In the genomic region with DNA sequence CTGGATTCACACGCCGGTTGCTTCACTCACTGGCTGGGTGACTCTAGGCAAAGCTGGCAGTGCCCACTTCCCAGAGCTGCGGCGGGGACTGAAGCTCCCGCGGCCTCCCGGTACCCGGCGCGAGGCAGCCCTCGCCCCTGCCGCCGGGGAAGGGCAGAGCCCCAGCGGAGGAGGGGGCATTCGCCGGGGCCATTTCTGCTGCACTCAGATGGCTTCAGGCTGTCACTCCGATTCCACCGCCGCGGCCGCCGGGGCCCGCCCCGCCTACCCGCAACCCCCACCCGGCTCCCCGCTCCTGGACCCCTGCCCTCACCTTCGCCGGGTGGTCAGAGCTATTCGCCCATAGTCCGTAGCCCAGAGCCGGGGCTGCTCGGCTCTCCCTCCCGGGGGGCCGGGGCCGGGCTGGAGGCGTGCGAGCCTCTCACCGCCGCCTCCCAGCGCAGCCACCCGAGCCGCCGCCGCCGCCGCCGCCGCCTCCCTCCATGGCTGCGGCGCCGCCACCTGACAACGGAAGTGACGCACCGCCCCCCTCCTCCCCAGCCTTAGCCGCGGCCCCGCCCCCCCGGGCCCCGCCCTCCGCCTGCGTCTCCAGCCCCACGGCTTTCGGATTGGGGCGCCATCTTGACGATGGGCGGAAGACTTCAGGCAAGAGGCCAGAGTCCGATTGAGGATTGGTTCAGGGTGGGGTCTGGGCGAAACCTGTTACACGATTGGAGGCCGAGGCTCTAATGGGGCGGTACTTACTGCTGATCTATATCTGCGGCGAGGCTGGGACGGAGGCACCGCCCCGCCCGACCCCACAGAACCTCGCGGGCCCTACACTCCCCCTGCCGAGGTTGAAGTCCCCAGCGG, we compare ENCODE assay signal across 1 cellular context.
A peak's percentile ranks its signal among the peaks of the same experiment; 100 is the strongest.
TF ChIP-seq lines count a peak whose summit lies in the region.

A gene with protein sequence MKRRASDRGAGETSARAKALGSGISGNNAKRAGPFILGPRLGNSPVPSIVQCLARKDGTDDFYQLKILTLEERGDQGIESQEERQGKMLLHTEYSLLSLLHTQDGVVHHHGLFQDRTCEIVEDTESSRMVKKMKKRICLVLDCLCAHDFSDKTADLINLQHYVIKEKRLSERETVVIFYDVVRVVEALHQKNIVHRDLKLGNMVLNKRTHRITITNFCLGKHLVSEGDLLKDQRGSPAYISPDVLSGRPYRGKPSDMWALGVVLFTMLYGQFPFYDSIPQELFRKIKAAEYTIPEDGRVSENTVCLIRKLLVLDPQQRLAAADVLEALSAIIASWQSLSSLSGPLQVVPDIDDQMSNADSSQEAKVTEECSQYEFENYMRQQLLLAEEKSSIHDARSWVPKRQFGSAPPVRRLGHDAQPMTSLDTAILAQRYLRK (minus strand): TSS at position 515 of the 852 bp plus-strand sequence. CDS start 24,592 bp downstream, outside the sequence.

TF ChIP-seq in K562, 482 proteins besides CTCF, POLR2A, EP300 and RAD21 (continued from another document and continues in another):
- TF ChIP-seq, protein P1, sequence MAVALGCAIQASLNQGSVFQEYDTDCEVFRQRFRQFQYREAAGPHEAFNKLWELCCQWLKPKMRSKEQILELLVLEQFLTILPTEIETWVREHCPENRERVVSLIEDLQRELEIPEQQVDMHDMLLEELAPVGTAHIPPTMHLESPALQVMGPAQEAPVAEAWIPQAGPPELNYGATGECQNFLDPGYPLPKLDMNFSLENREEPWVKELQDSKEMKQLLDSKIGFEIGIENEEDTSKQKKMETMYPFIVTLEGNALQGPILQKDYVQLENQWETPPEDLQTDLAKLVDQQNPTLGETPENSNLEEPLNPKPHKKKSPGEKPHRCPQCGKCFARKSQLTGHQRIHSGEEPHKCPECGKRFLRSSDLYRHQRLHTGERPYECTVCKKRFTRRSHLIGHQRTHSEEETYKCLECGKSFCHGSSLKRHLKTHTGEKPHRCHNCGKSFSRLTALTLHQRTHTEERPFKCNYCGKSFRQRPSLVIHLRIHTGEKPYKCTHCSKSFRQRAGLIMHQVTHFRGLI (CRISPR knock-in tag; IDR thresholded peaks at IDR 0.05) = no peak
- no peak for TF ChIP-seq FOXK2 (conservative IDR thresholded peaks at IDR 0.05 in 1 of 2, IDR thresholded peaks at IDR 0.05 in 1 of 2; ENCODE audit: low read depth in 2 of 2)
- no peak for TF ChIP-seq ZNF121 (CRISPR knock-in tag; conservative IDR thresholded peaks at IDR 0.05)
- no peak for TF ChIP-seq CBFB (CRISPR knock-in tag; IDR thresholded peaks at IDR 0.05)
- TF ChIP-seq HMGN3 (IDR thresholded peaks at IDR 0.05; ENCODE audit: borderline replicate concordance, extremely low read depth, insufficient read length, low read depth, low read length) = no peak
- no peak for TF ChIP-seq SAFB2 (IDR thresholded peaks at IDR 0.05; ENCODE audit: borderline replicate concordance, low read depth, low read length, severe bottlenecking)
- TF ChIP-seq, protein P2, sequence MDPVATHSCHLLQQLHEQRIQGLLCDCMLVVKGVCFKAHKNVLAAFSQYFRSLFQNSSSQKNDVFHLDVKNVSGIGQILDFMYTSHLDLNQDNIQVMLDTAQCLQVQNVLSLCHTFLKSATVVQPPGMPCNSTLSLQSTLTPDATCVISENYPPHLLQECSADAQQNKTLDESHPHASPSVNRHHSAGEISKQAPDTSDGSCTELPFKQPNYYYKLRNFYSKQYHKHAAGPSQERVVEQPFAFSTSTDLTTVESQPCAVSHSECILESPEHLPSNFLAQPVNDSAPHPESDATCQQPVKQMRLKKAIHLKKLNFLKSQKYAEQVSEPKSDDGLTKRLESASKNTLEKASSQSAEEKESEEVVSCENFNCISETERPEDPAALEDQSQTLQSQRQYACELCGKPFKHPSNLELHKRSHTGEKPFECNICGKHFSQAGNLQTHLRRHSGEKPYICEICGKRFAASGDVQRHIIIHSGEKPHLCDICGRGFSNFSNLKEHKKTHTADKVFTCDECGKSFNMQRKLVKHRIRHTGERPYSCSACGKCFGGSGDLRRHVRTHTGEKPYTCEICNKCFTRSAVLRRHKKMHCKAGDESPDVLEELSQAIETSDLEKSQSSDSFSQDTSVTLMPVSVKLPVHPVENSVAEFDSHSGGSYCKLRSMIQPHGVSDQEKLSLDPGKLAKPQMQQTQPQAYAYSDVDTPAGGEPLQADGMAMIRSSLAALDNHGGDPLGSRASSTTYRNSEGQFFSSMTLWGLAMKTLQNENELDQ (CRISPR knock-in tag; IDR thresholded peaks at IDR 0.05; ENCODE audit: borderline replicate concordance) = no peak
- no peak for TF ChIP-seq TSC22D4 (tag; IDR thresholded peaks at IDR 0.05)
- TF ChIP-seq, protein P3, sequence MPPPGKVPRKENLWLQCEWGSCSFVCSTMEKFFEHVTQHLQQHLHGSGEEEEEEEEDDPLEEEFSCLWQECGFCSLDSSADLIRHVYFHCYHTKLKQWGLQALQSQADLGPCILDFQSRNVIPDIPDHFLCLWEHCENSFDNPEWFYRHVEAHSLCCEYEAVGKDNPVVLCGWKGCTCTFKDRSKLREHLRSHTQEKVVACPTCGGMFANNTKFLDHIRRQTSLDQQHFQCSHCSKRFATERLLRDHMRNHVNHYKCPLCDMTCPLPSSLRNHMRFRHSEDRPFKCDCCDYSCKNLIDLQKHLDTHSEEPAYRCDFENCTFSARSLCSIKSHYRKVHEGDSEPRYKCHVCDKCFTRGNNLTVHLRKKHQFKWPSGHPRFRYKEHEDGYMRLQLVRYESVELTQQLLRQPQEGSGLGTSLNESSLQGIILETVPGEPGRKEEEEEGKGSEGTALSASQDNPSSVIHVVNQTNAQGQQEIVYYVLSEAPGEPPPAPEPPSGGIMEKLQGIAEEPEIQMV (tag; conservative IDR thresholded peaks at IDR 0.05; ENCODE audit: low read depth) = no peak
- TF ChIP-seq NFRKB (IDR thresholded peaks at IDR 0.05; ENCODE audit: low read depth) = no peak
- TF ChIP-seq, protein P4, sequence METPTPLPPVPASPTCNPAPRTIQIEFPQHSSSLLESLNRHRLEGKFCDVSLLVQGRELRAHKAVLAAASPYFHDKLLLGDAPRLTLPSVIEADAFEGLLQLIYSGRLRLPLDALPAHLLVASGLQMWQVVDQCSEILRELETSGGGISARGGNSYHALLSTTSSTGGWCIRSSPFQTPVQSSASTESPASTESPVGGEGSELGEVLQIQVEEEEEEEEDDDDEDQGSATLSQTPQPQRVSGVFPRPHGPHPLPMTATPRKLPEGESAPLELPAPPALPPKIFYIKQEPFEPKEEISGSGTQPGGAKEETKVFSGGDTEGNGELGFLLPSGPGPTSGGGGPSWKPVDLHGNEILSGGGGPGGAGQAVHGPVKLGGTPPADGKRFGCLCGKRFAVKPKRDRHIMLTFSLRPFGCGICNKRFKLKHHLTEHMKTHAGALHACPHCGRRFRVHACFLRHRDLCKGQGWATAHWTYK (CRISPR knock-in tag; IDR thresholded peaks at IDR 0.05) = no peak; the same call in 1 of the 2 replicates
- TF ChIP-seq, protein P5, sequence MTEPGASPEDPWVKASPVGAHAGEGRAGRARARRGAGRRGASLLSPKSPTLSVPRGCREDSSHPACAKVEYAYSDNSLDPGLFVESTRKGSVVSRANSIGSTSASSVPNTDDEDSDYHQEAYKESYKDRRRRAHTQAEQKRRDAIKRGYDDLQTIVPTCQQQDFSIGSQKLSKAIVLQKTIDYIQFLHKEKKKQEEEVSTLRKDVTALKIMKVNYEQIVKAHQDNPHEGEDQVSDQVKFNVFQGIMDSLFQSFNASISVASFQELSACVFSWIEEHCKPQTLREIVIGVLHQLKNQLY (CRISPR knock-in tag; conservative IDR thresholded peaks at IDR 0.05) = no peak
- TF ChIP-seq, protein P6, sequence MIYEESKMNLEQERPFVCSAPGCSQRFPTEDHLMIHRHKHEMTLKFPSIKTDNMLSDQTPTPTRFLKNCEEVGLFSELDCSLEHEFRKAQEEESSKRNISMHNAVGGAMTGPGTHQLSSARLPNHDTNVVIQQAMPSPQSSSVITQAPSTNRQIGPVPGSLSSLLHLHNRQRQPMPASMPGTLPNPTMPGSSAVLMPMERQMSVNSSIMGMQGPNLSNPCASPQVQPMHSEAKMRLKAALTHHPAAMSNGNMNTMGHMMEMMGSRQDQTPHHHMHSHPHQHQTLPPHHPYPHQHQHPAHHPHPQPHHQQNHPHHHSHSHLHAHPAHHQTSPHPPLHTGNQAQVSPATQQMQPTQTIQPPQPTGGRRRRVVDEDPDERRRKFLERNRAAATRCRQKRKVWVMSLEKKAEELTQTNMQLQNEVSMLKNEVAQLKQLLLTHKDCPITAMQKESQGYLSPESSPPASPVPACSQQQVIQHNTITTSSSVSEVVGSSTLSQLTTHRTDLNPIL (CRISPR knock-in tag; IDR thresholded peaks at IDR 0.05) = no peak
- TF ChIP-seq LEF1 (IDR thresholded peaks at IDR 0.05) = no peak
- TF ChIP-seq, protein P7, sequence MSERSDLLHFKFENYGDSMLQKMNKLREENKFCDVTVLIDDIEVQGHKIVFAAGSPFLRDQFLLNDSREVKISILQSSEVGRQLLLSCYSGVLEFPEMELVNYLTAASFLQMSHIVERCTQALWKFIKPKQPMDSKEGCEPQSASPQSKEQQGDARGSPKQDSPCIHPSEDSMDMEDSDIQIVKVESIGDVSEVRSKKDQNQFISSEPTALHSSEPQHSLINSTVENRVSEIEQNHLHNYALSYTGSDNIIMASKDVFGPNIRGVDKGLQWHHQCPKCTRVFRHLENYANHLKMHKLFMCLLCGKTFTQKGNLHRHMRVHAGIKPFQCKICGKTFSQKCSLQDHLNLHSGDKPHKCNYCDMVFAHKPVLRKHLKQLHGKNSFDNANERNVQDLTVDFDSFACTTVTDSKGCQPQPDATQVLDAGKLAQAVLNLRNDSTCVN (CRISPR knock-in tag; IDR thresholded peaks at IDR 0.05) = no peak
- no peak for TF ChIP-seq ZNF79 (CRISPR knock-in tag; IDR thresholded peaks at IDR 0.05; ENCODE audit: low read depth)
- TF ChIP-seq, protein P8, sequence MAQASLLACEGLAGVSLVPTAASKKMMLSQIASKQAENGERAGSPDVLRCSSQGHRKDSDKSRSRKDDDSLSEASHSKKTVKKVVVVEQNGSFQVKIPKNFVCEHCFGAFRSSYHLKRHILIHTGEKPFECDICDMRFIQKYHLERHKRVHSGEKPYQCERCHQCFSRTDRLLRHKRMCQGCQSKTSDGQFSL (CRISPR knock-in tag; IDR thresholded peaks at IDR 0.05) = no peak
- TF ChIP-seq, protein P8 (tag; IDR thresholded peaks at IDR 0.05) = no peak
- no peak for TF ChIP-seq OTX1 (CRISPR knock-in tag; IDR thresholded peaks at IDR 0.05)
- TF ChIP-seq JUNB (CRISPR knock-in tag; conservative IDR thresholded peaks at IDR 0.05) = no peak
- no peak for TF ChIP-seq ZNF586 (CRISPR knock-in tag; conservative IDR thresholded peaks at IDR 0.05)
- TF ChIP-seq SMAD1 (IDR thresholded peaks at IDR 0.05; ENCODE audit: low read depth, low read length, partially characterized antibody) = no peak
- TF ChIP-seq, protein P9, sequence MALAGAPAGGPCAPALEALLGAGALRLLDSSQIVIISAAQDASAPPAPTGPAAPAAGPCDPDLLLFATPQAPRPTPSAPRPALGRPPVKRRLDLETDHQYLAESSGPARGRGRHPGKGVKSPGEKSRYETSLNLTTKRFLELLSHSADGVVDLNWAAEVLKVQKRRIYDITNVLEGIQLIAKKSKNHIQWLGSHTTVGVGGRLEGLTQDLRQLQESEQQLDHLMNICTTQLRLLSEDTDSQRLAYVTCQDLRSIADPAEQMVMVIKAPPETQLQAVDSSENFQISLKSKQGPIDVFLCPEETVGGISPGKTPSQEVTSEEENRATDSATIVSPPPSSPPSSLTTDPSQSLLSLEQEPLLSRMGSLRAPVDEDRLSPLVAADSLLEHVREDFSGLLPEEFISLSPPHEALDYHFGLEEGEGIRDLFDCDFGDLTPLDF (CRISPR knock-in tag; IDR thresholded peaks at IDR 0.05) = no peak
- TF ChIP-seq ZNF589 (CRISPR knock-in tag; IDR thresholded peaks at IDR 0.05; ENCODE audit: low read depth) = no peak
- no peak for TF ChIP-seq HIVEP1 (CRISPR knock-in tag; IDR thresholded peaks at IDR 0.05)
- TF ChIP-seq, protein P10, sequence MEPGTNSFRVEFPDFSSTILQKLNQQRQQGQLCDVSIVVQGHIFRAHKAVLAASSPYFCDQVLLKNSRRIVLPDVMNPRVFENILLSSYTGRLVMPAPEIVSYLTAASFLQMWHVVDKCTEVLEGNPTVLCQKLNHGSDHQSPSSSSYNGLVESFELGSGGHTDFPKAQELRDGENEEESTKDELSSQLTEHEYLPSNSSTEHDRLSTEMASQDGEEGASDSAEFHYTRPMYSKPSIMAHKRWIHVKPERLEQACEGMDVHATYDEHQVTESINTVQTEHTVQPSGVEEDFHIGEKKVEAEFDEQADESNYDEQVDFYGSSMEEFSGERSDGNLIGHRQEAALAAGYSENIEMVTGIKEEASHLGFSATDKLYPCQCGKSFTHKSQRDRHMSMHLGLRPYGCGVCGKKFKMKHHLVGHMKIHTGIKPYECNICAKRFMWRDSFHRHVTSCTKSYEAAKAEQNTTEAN (CRISPR knock-in tag; IDR thresholded peaks at IDR 0.05) = no peak
- no peak for TF ChIP-seq SRSF1 (IDR thresholded peaks at IDR 0.05; ENCODE audit: low read depth, low read length)
- TF ChIP-seq ELF2 (CRISPR knock-in tag; IDR thresholded peaks at IDR 0.05) = peak; percentile 100
- peak; percentile 83 for TF ChIP-seq ZBTB1 (CRISPR knock-in tag; IDR thresholded peaks at IDR 0.05; ENCODE audit: borderline replicate concordance, low read depth)
- no peak for TF ChIP-seq ZC3H4 (CRISPR knock-in tag; IDR thresholded peaks at IDR 0.05; ENCODE audit: borderline replicate concordance)
- no peak for TF ChIP-seq POLR2B (IDR thresholded peaks at IDR 0.05; ENCODE audit: low read depth, partially characterized antibody)
- TF ChIP-seq RNF2 (IDR thresholded peaks at IDR 0.05) = no peak
- TF ChIP-seq POLR3A (IDR thresholded peaks at IDR 0.05; ENCODE audit: borderline replicate concordance, extremely low read depth, insufficient read depth, insufficient read length) = no peak
- TF ChIP-seq BMI1 (IDR thresholded peaks at IDR 0.05; ENCODE audit: low read length) = no peak
- TF ChIP-seq SREBF1 (IDR thresholded peaks at IDR 0.05; ENCODE audit: borderline replicate concordance, low read depth, low read length) = no peak
